ENCODE assay signal across 6 cellular contexts in genomic region chr2:170639635-170640034, GRCh38.
"Had no signal": no experiment of that assay in that cellular context is flagged by ENCODE, and none has a peak within 500 bp of the region (broad histone marks: within the 10 kb centered on the region; RNA-seq: fewer than 3 reads in every experiment).

No MANE protein-coding gene starts in this region.

- H3K9ac ChIP-seq: KMS-11 had no signal

- DNase-seq: IMR-90, KBM-7, KG1 had no signal

- H3K4me2 ChIP-seq: KMS-11 had no signal

- H3K27ac ChIP-seq: HL-60, KMS-11 had no signal

- FAIRE-seq: HTR-8/SVneo had no signal
